ENCODE assay signal across 8 cellular contexts in genomic region chr18:63963610-63964256, GRCh38. TPM values are rescaled to one million over a fixed set of nuclear protein-coding genes. Genes with fewer than 3 reads are reported as not detected.
DNase-seq lines count a peak whose midpoint lies in the region; ATAC-seq and TF ChIP-seq lines count a peak whose summit lies in the region.

No MANE protein-coding gene starts in this region.

- CTCF ChIA-PET in CD4-positive, alpha-beta T cell (lab: Charles Lee): interaction anchor here (0.6 to 2.2 kb wide), 12 partner anchors 9 to 640 kb away, joined by 3 to 12 read pairs (median 4); no protein-coding TSS in a partner anchor

- H3K9me3 ChIP-seq in CD4-positive, alpha-beta T cell (ENCODE audit: control insufficient read depth, low read length): no peaks in the 10 kb centered on the region

- H3K4me3 ChIP-seq in fibroblast of villous mesenchyme (ENCODE audit: low read depth, low read length): no peak overlapping the region

- no peaks in the 10 kb centered on the region for H3K36me3 Mint-ChIP-seq in CD4-positive, alpha-beta T cell (ENCODE audit: low read depth)

- peaks cover 2% of the 10 kb centered on the region for H3K4me1 Mint-ChIP-seq in CD4-positive, alpha-beta T cell (ENCODE audit: low read depth)

- no peak overlapping the region for H3K27ac ChIP-seq in CD4-positive, alpha-beta T cell (ENCODE audit: low read depth, low read length)

- peak; percentile 93 for ATAC-seq in CD4-positive, alpha-beta T cell (ENCODE audit: poor library complexity)
- ATAC-seq in GM18870 (IDR thresholded peaks at IDR 0.05; ENCODE audit: unreplicated experiment) (peak; percentile 67), HG03095 (IDR thresholded peaks at IDR 0.05; ENCODE audit: unreplicated experiment) (peak; percentile 80)

- no peak overlapping the region for H3K4me3 Mint-ChIP-seq in CD4-positive, alpha-beta T cell

- no peak overlapping the region for H3K27ac Mint-ChIP-seq in CD4-positive, alpha-beta T cell

- H3K27me3 ChIP-seq in CD4-positive, alpha-beta T cell (ENCODE audit: control insufficient read depth, insufficient read depth, low read length): no peaks in the 10 kb centered on the region

- POLR2A ChIA-PET in CD4-positive, alpha-beta T cell (lab: Charles Lee): interaction anchor here (0.9 kb wide), 1 partner anchor 13 kb away, joined by 4 read pairs; no protein-coding TSS in a partner anchor

- TF ChIP-seq CTCF in CD4-positive, alpha-beta T cell (IDR thresholded peaks at IDR 0.05): peak; percentile 81
- peak; percentile 97 for TF ChIP-seq CTCF in fibroblast of villous mesenchyme (IDR thresholded peaks at IDR 0.05; ENCODE audit: insufficient read depth, low read depth, low read length)

- no peaks in the 10 kb centered on the region for H3K9me3 Mint-ChIP-seq in CD4-positive, alpha-beta T cell

- intact Hi-C loops in CD4-positive, alpha-beta T cell (cut with DNase I, micrococcal nuclease): loop anchor here (1.0 to 2.0 kb wide), 3 partner anchors 12 to 31 kb away; no protein-coding TSS in a partner anchor

- H3K27me3 Mint-ChIP-seq in CD4-positive, alpha-beta T cell: peaks cover 25% of the 10 kb centered on the region

- DNase-seq in CD4-positive, alpha-beta T cell: peak in 9 of 10 experiments; percentile 17 to 57 (median 26)
- DNase-seq in NCI-H446 treated with DMSO at 0.1 percent for 48 hours (lab: John Stamatoyannopoulos, UW): peak; percentile 11
- peak; percentile 27 for DNase-seq in activated T-cell treated with anti-CD3 and anti-CD28 coated beads for 48 hours (ENCODE audit: low read depth)
- DNase-seq in fibroblast of villous mesenchyme (ENCODE audit: low read depth): peak; percentile 76
- DNase-seq in pons (ENCODE audit: low spot score): peak; percentile 78
- no peak for DNase-seq in GM19240 (ENCODE audit: insufficient read length, low spot score)

RNA-seq across cellular contexts. Expression of gene SERPINB8, which starts 6.1 kb away (rescaled TPM):
- 10 to 100 TPM in 1 of 2 experiments, 1 to 10 TPM in 1; 9.8 to 11.0 TPM for total RNA-seq in CD4-positive, alpha-beta T cell
- total RNA-seq in fibroblast of villous mesenchyme: 23.5 and 32.0 TPM in 2 replicates

RNA-seq across cellular contexts. Expression of gene HMSD, which starts 14.6 kb away (rescaled TPM):
- not detected for total RNA-seq in CD4-positive, alpha-beta T cell
- 1.3 TPM in 2 replicates for total RNA-seq in fibroblast of villous mesenchyme

RNA-seq across cellular contexts. Expression of gene SERPINB10, which starts 56.0 kb away (rescaled TPM):
- not detected for total RNA-seq in CD4-positive, alpha-beta T cell
- total RNA-seq in fibroblast of villous mesenchyme: not detected in 2 replicates
